In genomic region chr1:225763815-225764548, GRCh38 we compare ENCODE assay signal across 9 cellular contexts. TPM values are rescaled to one million over a fixed set of nuclear protein-coding genes. Genes with fewer than 3 reads are reported as not detected.
DNase-seq lines count a peak whose midpoint lies in the region; ATAC-seq and TF ChIP-seq lines count a peak whose summit lies in the region.
"Had no signal": no experiment of that assay in that cellular context is flagged by ENCODE, and none has a peak within 500 bp of the region (broad histone marks: within the 10 kb centered on the region; RNA-seq: fewer than 3 reads in every experiment).

No MANE protein-coding gene starts in this region.

- ATAC-seq in Panc1 (peak; percentile 27; the same call in 1 of the 2 replicates), GM21423 (IDR thresholded peaks at IDR 0.05; ENCODE audit: unreplicated experiment) (no peak), T-cell (replicated peaks in 1 of 4) (no peak), HG02884 (IDR thresholded peaks at IDR 0.05; ENCODE audit: unreplicated experiment) (no peak)

- H3K4me3 ChIP-seq in Panc1 (ENCODE audit: low read depth in 2 of 2, low read length in 2 of 2) (no peak overlapping the region), rectal smooth muscle tissue (ENCODE audit: low read length) (peak overlapping the region; percentile 16)
- H3K4me3 ChIP-seq: Peyer's patch had no signal

- H3K27ac ChIP-seq in Panc1 (ENCODE audit: low read length) (no peak overlapping the region), rectal smooth muscle tissue (ENCODE audit: low read depth, low read length) (peak overlapping the region; percentile 60)

- no peak for TF ChIP-seq CTCF in Panc1 (IDR thresholded peaks at IDR 0.05)

- no peaks in the 10 kb centered on the region for H3K27me3 ChIP-seq in Panc1 (ENCODE audit: control insufficient read depth, insufficient read depth, low read length)
- no peaks in the 10 kb centered on the region for H3K27me3 ChIP-seq in rectal smooth muscle tissue (ENCODE audit: control insufficient read depth, insufficient read depth, low read length)
- H3K27me3 ChIP-seq: Peyer's patch had no signal

- POLR2A ChIA-PET in Panc1 (lab: Charles Lee): interaction anchor here (0.5 to 1.1 kb wide), 4 partner anchors 17 to 258 kb away, joined by 3 to 12 read pairs (median 3); no protein-coding TSS in a partner anchor
- POLR2A ChIA-PET in T-cell (lab: Charles Lee): interaction anchor here in 1 of 2 donors (0.6 kb wide), 1 partner anchor 279 kb away, joined by 3 read pairs; no protein-coding TSS in a partner anchor

- intact Hi-C loops in Panc1 (cut with micrococcal nuclease; ENCODE audit: unreplicated experiment): no loop called here

- no peaks in the 10 kb centered on the region for H3K36me3 Mint-ChIP-seq in T-cell

- H3K36me3 ChIP-seq in Panc1 (ENCODE audit: control insufficient read depth, insufficient read depth, low read length): no peaks in the 10 kb centered on the region
- H3K36me3 ChIP-seq in rectal smooth muscle tissue (ENCODE audit: control insufficient read depth, insufficient read depth, low read length): no peaks in the 10 kb centered on the region
- H3K36me3 ChIP-seq: Peyer's patch had no signal

- peaks cover 21% of the 10 kb centered on the region for H3K4me1 ChIP-seq in Panc1 (ENCODE audit: control insufficient read depth, insufficient read depth, low read length)
- peaks cover 36% of the 10 kb centered on the region for H3K4me1 ChIP-seq in rectal smooth muscle tissue (ENCODE audit: control insufficient read depth, insufficient read depth, low read length)
- H3K4me1 ChIP-seq: Peyer's patch had no signal

- no TSS peak for BruUV-seq in Panc1 (replicated peaks; lab: Mats Ljungman, UMichigan)

- H3K4me1 Mint-ChIP-seq in T-cell: no peaks in the 10 kb centered on the region

- CTCF ChIA-PET in Panc1 (lab: Charles Lee) (interaction anchor here (0.7 kb wide), 1 partner anchor 8 kb away, joined by 9 read pairs; no protein-coding TSS in a partner anchor), T-cell (lab: Charles Lee) (no interaction called here)

- peak; percentile 69 for DNase-seq in EH (ENCODE audit: low read depth)
- no peak for DNase-seq in Panc1 (ENCODE audit: low read depth, low spot score)
- DNase-seq in fibroblast of the conjunctiva (ENCODE audit: low read depth): peak; percentile 58
- no peak for DNase-seq in 8988T
- no peak for DNase-seq in T-cell

- H3K27me3 Mint-ChIP-seq in T-cell: peaks cover 0 to 5% of the 10 kb centered on the region in 2 donors

- no peak overlapping the region for H3K27ac Mint-ChIP-seq in T-cell

- in situ Hi-C loops in Panc1 (cut with HindIII; ENCODE audit: low pct_unique_long_range_greater_than_20kb, low sequenced_read_pairs): no loop called here

- no peaks in the 10 kb centered on the region for H3K9me3 ChIP-seq in Panc1 (ENCODE audit: control insufficient read depth, insufficient read depth, low read depth, low read length)
- H3K9me3 ChIP-seq: Peyer's patch had no signal

- H3K9me3 Mint-ChIP-seq in T-cell: no peaks in the 10 kb centered on the region

- no peak overlapping the region for H3K4me3 Mint-ChIP-seq in T-cell

- no peak overlapping the region for H3K9ac ChIP-seq in rectal smooth muscle tissue (ENCODE audit: low read length)

RNA-seq across cellular contexts. Expression of gene SRP9, which starts 13.6 kb away (rescaled TPM):
- total RNA-seq in Panc1 (2021; ENCODE audit: unreplicated experiment) (282 TPM), T-cell (100 to 1,000 TPM in 3 of 5 donors, 10 to 100 TPM in 2; 74.1 to 152 (median 137) TPM)
- 264 TPM for polyA plus RNA-seq in Panc1 (2012; ENCODE audit: insufficient read length)

RNA-seq across cellular contexts. Expression of gene EPHX1, which starts 45.9 kb away (rescaled TPM):
- total RNA-seq in Panc1 (2021; ENCODE audit: unreplicated experiment) (76.4 TPM), T-cell (1 to 10 TPM in 4 of 5 donors, under 1 TPM in 1; 0.98 to 5.2 (median 3.7) TPM)
- 79.0 TPM for polyA plus RNA-seq in Panc1 (2012; ENCODE audit: insufficient read length)

Comparison
In these comparisons a context has a peak if more than half of its experiments do, and no peak if none do; other contexts are left out.
1. DNase-seq: peak in EH (single experiment) and fibroblast of the conjunctiva (single experiment); none in Panc1 (single experiment), 8988T (single experiment) and T-cell (0 of 34).
2. RNA of gene EPHX1, which starts 45.9 kb away (total RNA-seq): 76.4 TPM in Panc1 (single experiment); 0.98 to 5.2 TPM in T-cell; every median in the first group is over 10 times any median in the second.